1 cellular context compared by ENCODE assay signal in genomic region chr2:208265807-208266640, GRCh38.
TF ChIP-seq lines count a peak whose summit lies in the region.

A gene with protein sequence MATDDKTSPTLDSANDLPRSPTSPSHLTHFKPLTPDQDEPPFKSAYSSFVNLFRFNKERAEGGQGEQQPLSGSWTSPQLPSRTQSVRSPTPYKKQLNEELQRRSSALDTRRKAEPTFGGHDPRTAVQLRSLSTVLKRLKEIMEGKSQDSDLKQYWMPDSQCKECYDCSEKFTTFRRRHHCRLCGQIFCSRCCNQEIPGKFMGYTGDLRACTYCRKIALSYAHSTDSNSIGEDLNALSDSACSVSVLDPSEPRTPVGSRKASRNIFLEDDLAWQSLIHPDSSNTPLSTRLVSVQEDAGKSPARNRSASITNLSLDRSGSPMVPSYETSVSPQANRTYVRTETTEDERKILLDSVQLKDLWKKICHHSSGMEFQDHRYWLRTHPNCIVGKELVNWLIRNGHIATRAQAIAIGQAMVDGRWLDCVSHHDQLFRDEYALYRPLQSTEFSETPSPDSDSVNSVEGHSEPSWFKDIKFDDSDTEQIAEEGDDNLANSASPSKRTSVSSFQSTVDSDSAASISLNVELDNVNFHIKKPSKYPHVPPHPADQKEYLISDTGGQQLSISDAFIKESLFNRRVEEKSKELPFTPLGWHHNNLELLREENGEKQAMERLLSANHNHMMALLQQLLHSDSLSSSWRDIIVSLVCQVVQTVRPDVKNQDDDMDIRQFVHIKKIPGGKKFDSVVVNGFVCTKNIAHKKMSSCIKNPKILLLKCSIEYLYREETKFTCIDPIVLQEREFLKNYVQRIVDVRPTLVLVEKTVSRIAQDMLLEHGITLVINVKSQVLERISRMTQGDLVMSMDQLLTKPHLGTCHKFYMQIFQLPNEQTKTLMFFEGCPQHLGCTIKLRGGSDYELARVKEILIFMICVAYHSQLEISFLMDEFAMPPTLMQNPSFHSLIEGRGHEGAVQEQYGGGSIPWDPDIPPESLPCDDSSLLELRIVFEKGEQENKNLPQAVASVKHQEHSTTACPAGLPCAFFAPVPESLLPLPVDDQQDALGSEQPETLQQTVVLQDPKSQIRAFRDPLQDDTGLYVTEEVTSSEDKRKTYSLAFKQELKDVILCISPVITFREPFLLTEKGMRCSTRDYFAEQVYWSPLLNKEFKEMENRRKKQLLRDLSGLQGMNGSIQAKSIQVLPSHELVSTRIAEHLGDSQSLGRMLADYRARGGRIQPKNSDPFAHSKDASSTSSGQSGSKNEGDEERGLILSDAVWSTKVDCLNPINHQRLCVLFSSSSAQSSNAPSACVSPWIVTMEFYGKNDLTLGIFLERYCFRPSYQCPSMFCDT (N-terminal part only) (plus strand): TSS chr2:208266255. CDS start chr2:208271520, 5,265 bp downstream.

TF ChIP-seq in WTC11, 78 proteins besides CTCF, POLR2A, EP300 and RAD21 (continued from another document):
- TF ChIP-seq JAZF1 (CRISPR knock-in tag; IDR thresholded peaks at IDR 0.05) (no peak), ZMAT4 (CRISPR knock-in tag; IDR thresholded peaks at IDR 0.05) (no peak), ETV6 (CRISPR knock-in tag; IDR thresholded peaks at IDR 0.05) (peak; percentile 83), SOX15 (CRISPR knock-in tag; IDR thresholded peaks at IDR 0.05) (no peak)
- TF ChIP-seq, protein P1, sequence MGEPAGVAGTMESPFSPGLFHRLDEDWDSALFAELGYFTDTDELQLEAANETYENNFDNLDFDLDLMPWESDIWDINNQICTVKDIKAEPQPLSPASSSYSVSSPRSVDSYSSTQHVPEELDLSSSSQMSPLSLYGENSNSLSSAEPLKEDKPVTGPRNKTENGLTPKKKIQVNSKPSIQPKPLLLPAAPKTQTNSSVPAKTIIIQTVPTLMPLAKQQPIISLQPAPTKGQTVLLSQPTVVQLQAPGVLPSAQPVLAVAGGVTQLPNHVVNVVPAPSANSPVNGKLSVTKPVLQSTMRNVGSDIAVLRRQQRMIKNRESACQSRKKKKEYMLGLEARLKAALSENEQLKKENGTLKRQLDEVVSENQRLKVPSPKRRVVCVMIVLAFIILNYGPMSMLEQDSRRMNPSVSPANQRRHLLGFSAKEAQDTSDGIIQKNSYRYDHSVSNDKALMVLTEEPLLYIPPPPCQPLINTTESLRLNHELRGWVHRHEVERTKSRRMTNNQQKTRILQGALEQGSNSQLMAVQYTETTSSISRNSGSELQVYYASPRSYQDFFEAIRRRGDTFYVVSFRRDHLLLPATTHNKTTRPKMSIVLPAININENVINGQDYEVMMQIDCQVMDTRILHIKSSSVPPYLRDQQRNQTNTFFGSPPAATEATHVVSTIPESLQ (CRISPR knock-in tag; IDR thresholded peaks at IDR 0.05), result no peak
- TF ChIP-seq, protein P2, sequence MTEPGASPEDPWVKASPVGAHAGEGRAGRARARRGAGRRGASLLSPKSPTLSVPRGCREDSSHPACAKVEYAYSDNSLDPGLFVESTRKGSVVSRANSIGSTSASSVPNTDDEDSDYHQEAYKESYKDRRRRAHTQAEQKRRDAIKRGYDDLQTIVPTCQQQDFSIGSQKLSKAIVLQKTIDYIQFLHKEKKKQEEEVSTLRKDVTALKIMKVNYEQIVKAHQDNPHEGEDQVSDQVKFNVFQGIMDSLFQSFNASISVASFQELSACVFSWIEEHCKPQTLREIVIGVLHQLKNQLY (CRISPR knock-in tag; IDR thresholded peaks at IDR 0.05), result no peak
